13 cellular contexts compared by ENCODE assay signal in genomic region chr2:8606649-8607550, GRCh38.
DNase-seq lines count a peak whose midpoint lies in the region; ATAC-seq lines count a peak whose summit lies in the region.
"Had no signal": no experiment of that assay in that cellular context is flagged by ENCODE, and none has a peak within 500 bp of the region (broad histone marks: within the 10 kb centered on the region; RNA-seq: fewer than 3 reads in every experiment).

No MANE protein-coding gene starts in this region.

- peaks cover 55% of the 10 kb centered on the region for H3K4me1 Mint-ChIP-seq in activated T-helper 2 cell treated with anti-CD3 and anti-CD28 coated beads, Interferon-gamma antibody, Interleukin-2, Interleukin-4, amounts not matched to agents 10 μg/mL and 5 μg/mL and 100 μg/mL, durations not matched to agents 14 hours and 24 hours and 36 hours (ENCODE audit: low read depth)
- H3K4me1 Mint-ChIP-seq in T-helper 17 cell: peaks cover 6% of the 10 kb centered on the region

- peaks cover 15% of the 10 kb centered on the region for H3K36me3 Mint-ChIP-seq in activated T-helper 2 cell treated with anti-CD3 and anti-CD28 coated beads, Interferon-gamma antibody, Interleukin-2, Interleukin-4, amounts not matched to agents 10 μg/mL and 5 μg/mL and 100 μg/mL, durations not matched to agents 14 hours and 24 hours and 36 hours (ENCODE audit: low read depth)
- no peaks in the 10 kb centered on the region for H3K36me3 Mint-ChIP-seq in T-helper 17 cell (ENCODE audit: low read depth)

- ATAC-seq in GM18502 (IDR thresholded peaks at IDR 0.05; ENCODE audit: poor library complexity, unreplicated experiment) (peak; percentile 17), GM21367 (IDR thresholded peaks at IDR 0.05; ENCODE audit: unreplicated experiment) (peak; percentile 19), HG02981 (IDR thresholded peaks at IDR 0.05; ENCODE audit: unreplicated experiment) (peak; percentile 9), T-helper 17 cell (no peak), HG03159 (IDR thresholded peaks at IDR 0.05; ENCODE audit: unreplicated experiment) (no peak)

- no peak overlapping the region for H3K4me3 Mint-ChIP-seq in activated T-helper 2 cell treated with anti-CD3 and anti-CD28 coated beads, Interferon-gamma antibody, Interleukin-2, Interleukin-4, amounts not matched to agents 10 μg/mL and 5 μg/mL and 100 μg/mL, durations not matched to agents 14 hours and 24 hours and 36 hours (ENCODE audit: low read depth)
- H3K4me3 Mint-ChIP-seq in T-helper 17 cell: no peak overlapping the region
- H3K4me3 Mint-ChIP-seq: dendritic cell treated with granulocyte-macrophage colony-stimulating factor and Interleukin-4, amounts not matched to agents 40 ng/mL and 50 ng/mL, for 4 days had no signal

- DNase-seq in activated T-helper 2 cell treated with anti-CD3 and anti-CD28 coated beads, Interferon-gamma antibody, Interleukin-2, Interleukin-4, amounts not matched to agents 10 μg/mL and 5 μg/mL and 100 μg/mL, durations not matched to agents 14 hours and 24 hours and 36 hours (ENCODE audit: low spot score): no peak
- DNase-seq in T-helper 17 cell (no peak), kidney glomerular epithelial cell (lab: John Stamatoyannopoulos, UW) (no peak), GDM1 (lab: John Stamatoyannopoulos, UW) (no peak)
- DNase-seq: activated CD4-positive, alpha-beta T cell treated with anti-CD3 and anti-CD28 coated beads for 48 hours; activated naive CD4-positive, alpha-beta T cell treated with anti-CD3 and anti-CD28 coated beads, Interleukin-2, amount 50 U/mL, for 16 hours; C1 segment of cervical spinal cord; NCI-H510A had no signal

- peaks cover 5% of the 10 kb centered on the region for H3K27me3 Mint-ChIP-seq in activated T-helper 2 cell treated with anti-CD3 and anti-CD28 coated beads, Interferon-gamma antibody, Interleukin-2, Interleukin-4, amounts not matched to agents 10 μg/mL and 5 μg/mL and 100 μg/mL, durations not matched to agents 14 hours and 24 hours and 36 hours (ENCODE audit: low read depth)
- H3K27me3 Mint-ChIP-seq in T-helper 17 cell: no peaks in the 10 kb centered on the region

- no peaks in the 10 kb centered on the region for H3K9me3 ChIP-seq in T-helper 17 cell (ENCODE audit: control insufficient read depth, low read length, poor library complexity, severe bottlenecking)

- peak overlapping the region; percentile 91 for H3K27ac Mint-ChIP-seq in activated T-helper 2 cell treated with anti-CD3 and anti-CD28 coated beads, Interferon-gamma antibody, Interleukin-2, Interleukin-4, amounts not matched to agents 10 μg/mL and 5 μg/mL and 100 μg/mL, durations not matched to agents 14 hours and 24 hours and 36 hours
- no peak overlapping the region for H3K27ac Mint-ChIP-seq in T-helper 17 cell
- H3K27ac Mint-ChIP-seq: dendritic cell treated with granulocyte-macrophage colony-stimulating factor and Interleukin-4, amounts not matched to agents 40 ng/mL and 50 ng/mL, for 4 days had no signal

- peaks cover 20% of the 10 kb centered on the region for H3K9me3 Mint-ChIP-seq in activated T-helper 2 cell treated with anti-CD3 and anti-CD28 coated beads, Interferon-gamma antibody, Interleukin-2, Interleukin-4, amounts not matched to agents 10 μg/mL and 5 μg/mL and 100 μg/mL, durations not matched to agents 14 hours and 24 hours and 36 hours

- intact Hi-C loops in activated T-helper 2 cell treated with anti-CD3 and anti-CD28 coated beads, Interferon-gamma antibody, Interleukin-2, Interleukin-4, amounts not matched to agents 10 μg/mL and 5 μg/mL and 100 μg/mL, durations not matched to agents 14 hours and 24 hours and 36 hours (cut with micrococcal nuclease): loop anchor here (5.0 to 10.0 kb wide), 9 partner anchors 50 to 1170 kb away; no protein-coding TSS in a partner anchor

Comparison
In these comparisons a context has a peak if more than half of its experiments do, and no peak if none do; other contexts are left out.
1. ATAC-seq: peak in GM18502 (single experiment), GM21367 (single experiment) and HG02981 (single experiment); none in T-helper 17 cell (single experiment) and HG03159 (single experiment).